Comparison of ENCODE assay signal across 15 cellular contexts in genomic region chr2:230868947-230869690, GRCh38. TPM values are rescaled to one million over a fixed set of nuclear protein-coding genes. Genes with fewer than 3 reads are reported as not detected.
DNase-seq lines count a peak whose midpoint lies in the region; ATAC-seq and TF ChIP-seq lines count a peak whose summit lies in the region.
"Had no signal": no experiment of that assay in that cellular context is flagged by ENCODE, and none has a peak within 500 bp of the region (broad histone marks: within the 10 kb centered on the region; RNA-seq: fewer than 3 reads in every experiment).

No MANE protein-coding gene starts in this region.

- H3K36me3 Mint-ChIP-seq in brain (no peaks in the 10 kb centered on the region), type B pancreatic cell (no peaks in the 10 kb centered on the region)
- H3K36me3 Mint-ChIP-seq: activated naive CD4-positive, alpha-beta T cell treated with anti-CD3 and anti-CD28 coated beads, Interleukin-2, amount 50 U/mL, for 24 hours had no signal

- H3K27me3 Mint-ChIP-seq in brain (no peaks in the 10 kb centered on the region), type B pancreatic cell (no peaks in the 10 kb centered on the region)
- H3K27me3 Mint-ChIP-seq: activated naive CD4-positive, alpha-beta T cell treated with anti-CD3 and anti-CD28 coated beads, Interleukin-2, amount 50 U/mL, for 24 hours had no signal

- TF ChIP-seq CTCF in brain (conservative IDR thresholded peaks at IDR 0.05) (no peak), type B pancreatic cell (conservative IDR thresholded peaks at IDR 0.05) (no peak), foreskin keratinocyte (conservative IDR thresholded peaks at IDR 0.05) (no peak)

- no peaks in the 10 kb centered on the region for H3K4me1 ChIP-seq in foreskin keratinocyte

- H3K27ac Mint-ChIP-seq in brain (peak overlapping the region; percentile 89 to 99 (median 94)), type B pancreatic cell (peak overlapping the region; percentile 95)
- H3K27ac Mint-ChIP-seq: activated naive CD4-positive, alpha-beta T cell treated with anti-CD3 and anti-CD28 coated beads, Interleukin-2, amount 50 U/mL, for 24 hours had no signal

- ATAC-seq in GM21717 (IDR thresholded peaks at IDR 0.05; ENCODE audit: unreplicated experiment): no peak
- no peak for ATAC-seq in foreskin keratinocyte
- ATAC-seq in HG02571 (IDR thresholded peaks at IDR 0.05; ENCODE audit: unreplicated experiment): no peak

- DNase-seq in NCI-H82 (lab: John Stamatoyannopoulos, UW) (peak; percentile 64), NCI-H82 treated with DMSO at 0.1 percent for 48 hours (lab: John Stamatoyannopoulos, UW; ENCODE audit: unreplicated experiment) (no peak), mesenteric fat pad (ENCODE audit: low spot score) (peak; percentile 83), type B pancreatic cell (ENCODE audit: extremely low spot score, unreplicated experiment) (no peak), foreskin keratinocyte (no peak)
- DNase-seq: activated CD4-positive, alpha-beta T cell treated with anti-CD3 and anti-CD28 coated beads for 48 hours; EL; NCI-H510A; ovary had no signal

- H3K27me3 ChIP-seq in foreskin keratinocyte: peaks cover 4% of the 10 kb centered on the region
- H3K27me3 ChIP-seq: ovary had no signal

- H3K27ac ChIP-seq in foreskin keratinocyte: no peak overlapping the region
- H3K27ac ChIP-seq: ovary, upper lobe of left lung had no signal

- peak overlapping the region; percentile 78 to 84 (median 82) for H3K4me3 Mint-ChIP-seq in brain
- peak overlapping the region; percentile 84 for H3K4me3 Mint-ChIP-seq in type B pancreatic cell
- H3K4me3 Mint-ChIP-seq: activated naive CD4-positive, alpha-beta T cell treated with anti-CD3 and anti-CD28 coated beads, Interleukin-2, amount 50 U/mL, for 24 hours had no signal

- peaks cover 0 to 4% (median 0%) of the 10 kb centered on the region in 5 experiments for H3K9me3 Mint-ChIP-seq in brain
- H3K9me3 Mint-ChIP-seq in type B pancreatic cell: no peaks in the 10 kb centered on the region
- H3K9me3 Mint-ChIP-seq: activated naive CD4-positive, alpha-beta T cell treated with anti-CD3 and anti-CD28 coated beads, Interleukin-2, amount 50 U/mL, for 24 hours had no signal

- H3K4me1 Mint-ChIP-seq in brain (peaks cover 74% of the 10 kb centered on the region), type B pancreatic cell (ENCODE audit: unreplicated experiment) (peaks cover 45% of the 10 kb centered on the region)

RNA-seq across cellular contexts. Expression of gene ITM2C, which starts 4.4 kb away (rescaled TPM):
- polyA plus RNA-seq in brain (ENCODE audit: insufficient read depth, low read depth, low replicate concordance) (519 TPM), foreskin keratinocyte (53.7 and 56.0 TPM in 2 replicates)
- total RNA-seq in mesenteric fat pad (27.1 TPM), type B pancreatic cell (ENCODE audit: low replicate concordance) (211 and 285 TPM in 2 replicates), foreskin keratinocyte (51.2 and 51.6 TPM in 2 replicates)

RNA-seq across cellular contexts. Expression of gene GPR55, which starts 55.9 kb away (rescaled TPM):
- 0.08 TPM for polyA plus RNA-seq in brain (ENCODE audit: insufficient read depth, low read depth, low replicate concordance)
- total RNA-seq in mesenteric fat pad: 0.22 TPM
- total RNA-seq in type B pancreatic cell (ENCODE audit: low replicate concordance): 0.24 TPM in 1 of 2 replicates, not detected in the other
- total RNA-seq in foreskin keratinocyte: not detected in 2 replicates
- polyA plus RNA-seq in foreskin keratinocyte: not detected in 2 replicates
- total RNA-seq: LHCN-M2 had no signal

Comparison
In these comparisons a context has a peak if more than half of its experiments do, and no peak if none do; other contexts are left out.
1. DNase-seq: peak in NCI-H82 (single experiment) and mesenteric fat pad (single experiment); none in NCI-H82 treated with DMSO at 0.1 percent for 48 hours (single experiment), type B pancreatic cell (single experiment) and foreskin keratinocyte (0 of 2).